ENCODE assay signal across 9 cellular contexts in genomic region chr11:3609416-3610265, GRCh38. TPM values are rescaled to one million over a fixed set of nuclear protein-coding genes. Genes with fewer than 3 reads are reported as not detected.
DNase-seq lines count a peak whose midpoint lies in the region; ATAC-seq, FAIRE-seq and TF ChIP-seq lines count a peak whose summit lies in the region.
"Had no signal": no experiment of that assay in that cellular context is flagged by ENCODE, and none has a peak within 500 bp of the region (broad histone marks: within the 10 kb centered on the region; RNA-seq: fewer than 3 reads in every experiment).

No MANE protein-coding gene starts in this region.

- H3K4me3 ChIP-seq in endothelial cell of umbilical vein (replicated peaks in 1 of 3; ENCODE audit: insufficient read depth in 1 of 3, low read depth in 1 of 3, low read length in 3 of 3): no peak overlapping the region

- no peak overlapping the region for H2AFZ ChIP-seq in endothelial cell of umbilical vein (ENCODE audit: low read depth, low read length)

- BruUV-seq in endothelial cell of umbilical vein (replicated peaks; lab: Mats Ljungman, UMichigan): no TSS peak

- H3K9me3 Mint-ChIP-seq in neural crest cell: peaks cover 4% of the 10 kb centered on the region

- FAIRE-seq in endothelial cell of umbilical vein (lab: Jason Lieb, UNC): peak; percentile 55

- H3K36me3 Mint-ChIP-seq in neural crest cell (ENCODE audit: low read depth): no peaks in the 10 kb centered on the region

- CTCF ChIA-PET in HEK293T (lab: Yijun Ruan, JAX): interaction anchor here (0.6 to 1.8 kb wide), 3 partner anchors 33 to 494 kb away, joined by 3 to 4 read pairs (median 3); no protein-coding TSS in a partner anchor
- CTCF ChIA-PET in endothelial cell of umbilical vein (lab: Charles Lee): interaction anchor here (0.9 to 2.0 kb wide), 5 partner anchors 9 to 156 kb away, joined by 3 to 5 read pairs (median 3); no protein-coding TSS in a partner anchor

- no peaks in the 10 kb centered on the region for H3K79me2 ChIP-seq in endothelial cell of umbilical vein (ENCODE audit: control insufficient read depth, insufficient read depth, low read length)

- H3K27me3 Mint-ChIP-seq in neural crest cell (ENCODE audit: low read depth): no peaks in the 10 kb centered on the region

- POLR2A ChIA-PET in HEK293T (lab: Yijun Ruan, JAX) (no interaction called here), endothelial cell of umbilical vein (lab: Charles Lee) (no interaction called here)

- H3K27ac Mint-ChIP-seq in neural crest cell (ENCODE audit: unreplicated experiment): no peak overlapping the region

- dilution Hi-C loops in endothelial cell of umbilical vein (cut with MboI; ENCODE audit: extremely low pct_ligation_motif_present, low sequenced_read_pairs): no loop called here

- intact Hi-C loops in endothelial cell of umbilical vein (cut with micrococcal nuclease): loop anchor here (1.0 to 10.0 kb wide), 2 partner anchors 125 to 155 kb away; no protein-coding TSS in a partner anchor

- H3K4me1 ChIP-seq in endothelial cell of umbilical vein (ENCODE audit: control insufficient read depth, extremely low read depth, insufficient read depth, low read length): no peaks in the 10 kb centered on the region

- TF ChIP-seq CTCF in endothelial cell of umbilical vein (IDR thresholded peaks at IDR 0.05; ENCODE audit: extremely low read depth in 1 of 2, insufficient read depth in 1 of 2, low read depth in 1 of 2, low read length in 2 of 2): peak; percentile 67 to 75
- TF ChIP-seq CTCF in neural crest cell (conservative IDR thresholded peaks at IDR 0.05): peak; percentile 94

- H3K9ac ChIP-seq in endothelial cell of umbilical vein (replicated peaks; ENCODE audit: extremely low read depth, insufficient read depth, low read length): no peak overlapping the region

- H3K4me3 Mint-ChIP-seq in neural crest cell: no peak overlapping the region

- no peak overlapping the region for H3K4me2 ChIP-seq in endothelial cell of umbilical vein (ENCODE audit: insufficient read depth, low read length)

- H3K9me3 ChIP-seq in endothelial cell of umbilical vein (replicated peaks; ENCODE audit: control insufficient read depth, insufficient read depth, low read length): no peaks in the 10 kb centered on the region

- H3K36me3 ChIP-seq in endothelial cell of umbilical vein (ENCODE audit: control insufficient read depth in 2 of 2, extremely low read depth in 1 of 2, insufficient read depth in 2 of 2, low read length in 2 of 2): no peaks in the 10 kb centered on the region

- H3K27me3 ChIP-seq in endothelial cell of umbilical vein (ENCODE audit: control insufficient read depth in 2 of 2, insufficient read depth in 2 of 2, low read length in 2 of 2): no peaks in the 10 kb centered on the region

- no peaks in the 10 kb centered on the region for H3K9me1 ChIP-seq in endothelial cell of umbilical vein (replicated peaks; ENCODE audit: control insufficient read depth, extremely low read depth, insufficient read depth, low read length)

- no peak overlapping the region for H3K27ac ChIP-seq in endothelial cell of umbilical vein (ENCODE audit: insufficient read depth, low read depth, low read length)

- ATAC-seq in GM19351 (IDR thresholded peaks at IDR 0.05; ENCODE audit: unreplicated experiment) (no peak), GM19035 (IDR thresholded peaks at IDR 0.05; ENCODE audit: unreplicated experiment) (no peak)

- no peak for TF ChIP-seq POLR2A in endothelial cell of umbilical vein (IDR thresholded peaks at IDR 0.05; ENCODE audit: low read depth, low read length)

- H4K20me1 ChIP-seq in endothelial cell of umbilical vein (replicated peaks; ENCODE audit: control insufficient read depth, extremely low read depth, insufficient read depth, low read length): no peaks in the 10 kb centered on the region

- no peaks in the 10 kb centered on the region for H3K4me1 Mint-ChIP-seq in neural crest cell

- DNase-seq in DMS 273 (lab: John Stamatoyannopoulos, UW; ENCODE audit: unreplicated experiment): peak; percentile 61
- no peak for DNase-seq in DMS 273 treated with DMSO at 0.1 percent for 48 hours (lab: John Stamatoyannopoulos, UW)
- DNase-seq in HEK293T (ENCODE audit: extremely low spot score): peak; percentile 62
- peak; percentile 38 for DNase-seq in SKM-1 (lab: John Stamatoyannopoulos, UW; ENCODE audit: unreplicated experiment)
- DNase-seq in endothelial cell of umbilical vein (ENCODE audit: low read depth, low spot score): peak; percentile 61
- peak; percentile 59 for DNase-seq in neural crest cell (ENCODE audit: low read depth, low spot score)

TF ChIP-seq in HEK293T, 16 proteins besides CTCF, POLR2A, EP300 and RAD21:
- no peak for TF ChIP-seq CTBP1 (IDR thresholded peaks at IDR 0.05; ENCODE audit: borderline replicate concordance)
- TF ChIP-seq SP1 (IDR thresholded peaks at IDR 0.05): no peak
- no peak for TF ChIP-seq FOXK2 (IDR thresholded peaks at IDR 0.05)
- no peak for TF ChIP-seq NFRKB (IDR thresholded peaks at IDR 0.05)
- no peak for TF ChIP-seq PKNOX1 (IDR thresholded peaks at IDR 0.05)
- no peak for TF ChIP-seq TARDBP (IDR thresholded peaks at IDR 0.05)
- no peak for TF ChIP-seq ELF4 (IDR thresholded peaks at IDR 0.05)
- no peak for TF ChIP-seq FOXA1 (IDR thresholded peaks at IDR 0.05)
- TF ChIP-seq BHLHE40 (IDR thresholded peaks at IDR 0.05; ENCODE audit: borderline replicate concordance): no peak
- TF ChIP-seq ZNF384 (IDR thresholded peaks at IDR 0.05): no peak
- no peak for TF ChIP-seq SUZ12 (IDR thresholded peaks at IDR 0.05)

TF ChIP-seq in endothelial cell of umbilical vein, 7 proteins besides CTCF, POLR2A, EP300 and RAD21:
- TF ChIP-seq POLR2AphosphoS5 (IDR thresholded peaks at IDR 0.05; ENCODE audit: insufficient read depth, low read depth, low read length) (no peak), MAX (IDR thresholded peaks at IDR 0.05; ENCODE audit: insufficient read depth, insufficient read length) (no peak), GATA2 (IDR thresholded peaks at IDR 0.05; ENCODE audit: insufficient read depth, insufficient read length, low read depth, low read length) (no peak), MYC (IDR thresholded peaks at IDR 0.05; ENCODE audit: low read depth, low read length) (no peak), FOS (IDR thresholded peaks at IDR 0.05; ENCODE audit: borderline replicate concordance, insufficient read depth, low read length) (no peak), JUN (IDR thresholded peaks at IDR 0.05; ENCODE audit: borderline replicate concordance, insufficient read depth, insufficient read length, low read depth) (no peak), EZH2 (IDR thresholded peaks at IDR 0.05; ENCODE audit: borderline replicate concordance, low read depth, low read length, severe bottlenecking) (no peak)

RNA-seq across cellular contexts. Expression of gene ART5, which starts 32.2 kb away (rescaled TPM):
- not detected in 2 replicates for total RNA-seq in endothelial cell of umbilical vein
- polyA plus RNA-seq in endothelial cell of umbilical vein: not detected in 2 replicates
- not detected in 2 replicates for polyA plus RNA-seq in endothelial cell of umbilical vein (2011; cell fraction: cytosol; rRNA removed)
- not detected in 2 replicates for polyA plus RNA-seq in endothelial cell of umbilical vein (2011; cell fraction: nucleus; rRNA removed)
- not detected in 2 replicates for polyA plus RNA-seq in endothelial cell of umbilical vein (2012)
- polyA minus RNA-seq in endothelial cell of umbilical vein: not detected in 2 replicates
- polyA minus RNA-seq in endothelial cell of umbilical vein (2011; cell fraction: cytosol; rRNA and poly(A)+ RNA removed): not detected
- polyA minus RNA-seq in endothelial cell of umbilical vein (2011; cell fraction: nucleus; rRNA and poly(A)+ RNA removed): not detected in 2 replicates
- 1.3 and 1.4 TPM in 2 replicates for total RNA-seq in neural crest cell
- total RNA-seq: activated CD8-positive, alpha-beta memory T cell treated with anti-CD3 and anti-CD28 coated beads for 36 hours had no signal

RNA-seq across cellular contexts. Expression of gene ART1, which starts 35.3 kb away (rescaled TPM):
- total RNA-seq in endothelial cell of umbilical vein: not detected in 2 replicates
- not detected in 2 replicates for polyA plus RNA-seq in endothelial cell of umbilical vein
- polyA plus RNA-seq in endothelial cell of umbilical vein (2011; cell fraction: cytosol; rRNA removed): not detected in 2 replicates
- polyA plus RNA-seq in endothelial cell of umbilical vein (2011; cell fraction: nucleus; rRNA removed): not detected in 2 replicates
- not detected in 2 replicates for polyA plus RNA-seq in endothelial cell of umbilical vein (2012)
- 0.34 TPM in 1 of 2 replicates, not detected in the other for polyA minus RNA-seq in endothelial cell of umbilical vein
- polyA minus RNA-seq in endothelial cell of umbilical vein (2011; cell fraction: cytosol; rRNA and poly(A)+ RNA removed): not detected
- not detected in 2 replicates for polyA minus RNA-seq in endothelial cell of umbilical vein (2011; cell fraction: nucleus; rRNA and poly(A)+ RNA removed)
- total RNA-seq in neural crest cell: not detected in 2 replicates
- total RNA-seq: activated CD8-positive, alpha-beta memory T cell treated with anti-CD3 and anti-CD28 coated beads for 36 hours had no signal
